Comparison of ENCODE assay signal across 8 cellular contexts in the genomic region with DNA sequence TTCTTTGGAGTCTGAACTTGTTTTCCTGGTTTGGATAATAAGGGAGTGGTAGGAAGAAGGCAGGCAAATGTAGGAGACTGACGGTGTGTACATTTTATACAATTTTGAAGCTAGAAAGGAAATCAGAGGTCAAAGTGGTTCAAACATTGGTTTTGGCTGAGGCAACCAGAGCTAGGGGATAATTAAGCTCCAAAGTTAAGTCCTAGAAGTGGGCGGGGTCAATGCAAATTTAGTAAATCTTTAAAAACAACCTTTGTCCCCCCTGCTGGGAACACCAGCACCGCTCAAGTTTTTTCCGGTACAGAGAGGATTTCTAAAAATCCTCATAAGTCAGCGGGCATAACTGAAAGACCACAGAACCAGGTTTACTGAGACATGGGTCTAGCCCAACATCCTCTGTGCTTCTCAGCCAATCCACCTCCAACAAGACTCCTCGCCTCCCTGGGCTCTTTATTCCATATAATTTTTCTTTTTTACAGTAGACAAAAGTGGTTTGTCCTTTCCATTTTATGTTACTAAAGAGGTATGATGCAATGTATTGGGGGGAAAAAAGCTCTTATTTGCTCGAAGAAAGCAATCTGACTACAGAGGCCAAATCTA. TPM values are rescaled to one million over a fixed set of nuclear protein-coding genes. Genes with fewer than 3 reads are reported as not detected.
DNase-seq lines count a peak whose midpoint lies in the region; ATAC-seq and TF ChIP-seq lines count a peak whose summit lies in the region.

No MANE protein-coding gene starts in this region.

- no peak for TF ChIP-seq POLR2A in uterus (IDR thresholded peaks at IDR 0.05)

- H3K9ac ChIP-seq in SK-N-MC (ENCODE audit: insufficient read length): peak overlapping the region; percentile 64

- TF ChIP-seq CTCF in BE2C (IDR thresholded peaks at IDR 0.05; ENCODE audit: low read depth, low read length) (no peak), mucosa of descending colon (IDR thresholded peaks at IDR 0.05) (no peak), uterus (IDR thresholded peaks at IDR 0.05) (no peak)

- H3K4me3 ChIP-seq in BE2C (ENCODE audit: low read depth, low read length) (peak overlapping the region; percentile 80), SK-N-MC (peak overlapping the region; percentile 80), mucosa of descending colon (peak overlapping the region; percentile 61), uterus (peak overlapping the region; percentile 77 to 93)

- peaks cover 3% of the 10 kb centered on the region for H3K4me1 ChIP-seq in BE2C
- peaks cover 17% of the 10 kb centered on the region for H3K4me1 ChIP-seq in mucosa of descending colon (ENCODE audit: low read depth)
- peaks cover 0 to 9% of the 10 kb centered on the region in 2 donors for H3K4me1 ChIP-seq in uterus

- intact Hi-C loops in mucosa of descending colon (cut with DNase I, micrococcal nuclease) (no loop called here), uterus (cut with DNase I; ENCODE audit: low total_unique reads) (loop anchor here (10.0 kb wide), 1 partner anchor 128 kb away; a partner anchor contains a TSS)

- DNase-seq in BE2C (no peak), SK-N-MC (ENCODE audit: low read depth, low spot score) (no peak), ecto neural progenitor cell (ENCODE audit: low spot score) (peak; percentile 53), mucosa of descending colon (peak in 1 of 3 donors; percentile 71), uterus (no peak)

- H3K9me3 ChIP-seq in BE2C (no peaks in the 10 kb centered on the region), SK-N-MC (ENCODE audit: low read depth, low read length) (no peaks in the 10 kb centered on the region), mucosa of descending colon (no peaks in the 10 kb centered on the region), uterus (no peaks in the 10 kb centered on the region)

- H3K27ac ChIP-seq in SK-N-MC (peak overlapping the region; percentile 13; the same call in 1 of the 2 replicates), uterus (peak overlapping the region; percentile 96)

- no peaks in the 10 kb centered on the region for H3K27me3 ChIP-seq in BE2C
- no peaks in the 10 kb centered on the region for H3K27me3 ChIP-seq in uterus

- peaks cover 7% of the 10 kb centered on the region for H3K36me3 ChIP-seq in BE2C
- H3K36me3 ChIP-seq in SK-N-MC (ENCODE audit: insufficient read depth, low read length): no peaks in the 10 kb centered on the region
- no peaks in the 10 kb centered on the region for H3K36me3 ChIP-seq in mucosa of descending colon (ENCODE audit: low read depth)
- H3K36me3 ChIP-seq in uterus: no peaks in the 10 kb centered on the region

- ATAC-seq in GM19463 (IDR thresholded peaks at IDR 0.05; ENCODE audit: unreplicated experiment) (peak; percentile 7), mucosa of descending colon (peak; percentile 36), GM21423 (IDR thresholded peaks at IDR 0.05; ENCODE audit: unreplicated experiment) (no peak), GM18868 (IDR thresholded peaks at IDR 0.05; ENCODE audit: unreplicated experiment) (no peak)

RNA-seq across cellular contexts. Expression of a gene that starts 1.7 kb away (rescaled TPM):
- polyA plus RNA-seq in BE2C (2012; ENCODE audit: insufficient read depth, insufficient read length, low read depth): 59.7 TPM
- total RNA-seq in mucosa of descending colon (100 to 1,000 TPM; 114 to 141 (median 131) TPM), uterus (100 to 1,000 TPM; 115 to 189 (median 125) TPM)

RNA-seq across cellular contexts. Expression of a gene that starts 2.0 kb away (rescaled TPM):
- polyA plus RNA-seq in BE2C (2012; ENCODE audit: insufficient read depth, insufficient read length, low read depth): 27.9 TPM
- total RNA-seq in mucosa of descending colon (10 to 100 TPM; 28.0 to 32.2 (median 28.7) TPM), uterus (10 to 100 TPM; 17.1 to 61.6 (median 30.2) TPM)

Comparison
In these comparisons a context has a peak if more than half of its experiments do, and no peak if none do; other contexts are left out.
1. ATAC-seq: peak in GM19463 (single experiment) and mucosa of descending colon (single experiment); none in GM21423 (single experiment) and GM18868 (single experiment).
2. Peak in every context shown above with its lines, with median percentiles within 50 percentile points of each other: H3K4me3 ChIP-seq.